19 cellular contexts compared by ENCODE assay signal in the genomic region with DNA sequence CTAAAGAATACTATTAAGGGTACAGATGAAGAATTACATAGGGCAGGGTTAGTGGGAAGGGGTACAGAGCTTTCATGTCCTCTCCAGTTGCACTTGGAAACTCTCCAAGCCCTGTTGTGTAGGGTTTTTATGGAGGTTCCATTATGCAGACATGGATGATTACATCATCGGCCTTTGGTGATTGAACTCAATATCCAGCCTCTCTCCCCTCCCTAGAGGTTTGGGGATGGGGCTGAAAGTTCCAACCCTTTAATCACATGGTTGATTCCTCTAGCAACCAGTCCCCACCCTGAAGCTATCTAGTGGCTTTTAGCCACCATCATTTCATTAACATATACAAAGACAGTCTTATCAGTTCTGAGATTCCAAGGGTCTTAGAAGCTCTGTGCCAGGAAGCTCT.
DNase-seq lines count a peak whose midpoint lies in the region; ATAC-seq and TF ChIP-seq lines count a peak whose summit lies in the region.
"Had no signal": no experiment of that assay in that cellular context is flagged by ENCODE, and none has a peak within 500 bp of the region (broad histone marks: within the 10 kb centered on the region; RNA-seq: fewer than 3 reads in every experiment).

No MANE protein-coding gene starts in this region.

- no peak overlapping the region for H3K4me3 Mint-ChIP-seq in WTC11
- H3K4me3 Mint-ChIP-seq: CD4-positive, alpha-beta T cell had no signal

- no peak overlapping the region for H3K4me3 ChIP-seq in BE2C (ENCODE audit: low read depth, low read length)
- H3K4me3 ChIP-seq: MG63 had no signal

- no peak for TF ChIP-seq CTCF in BE2C (IDR thresholded peaks at IDR 0.05; ENCODE audit: low read depth, low read length)
- no peak for TF ChIP-seq CTCF in WTC11 (IDR thresholded peaks at IDR 0.05)

- H3K27ac Mint-ChIP-seq in WTC11: no peak overlapping the region
- H3K27ac Mint-ChIP-seq: CD4-positive, alpha-beta T cell had no signal

- no peaks in the 10 kb centered on the region for H3K27me3 Mint-ChIP-seq in WTC11 (ENCODE audit: low read depth)

- H3K36me3 ChIP-seq in BE2C: no peaks in the 10 kb centered on the region
- H3K36me3 ChIP-seq: MG63 had no signal

- H3K9me3 ChIP-seq in BE2C: no peaks in the 10 kb centered on the region
- H3K9me3 ChIP-seq: MG63, SK-N-SH had no signal

- POLR2A ChIA-PET in WTC11 (lab: Charles Lee): no interaction called here

- H3K9me3 Mint-ChIP-seq in WTC11: no peaks in the 10 kb centered on the region
- H3K9me3 Mint-ChIP-seq: CD4-positive, alpha-beta T cell had no signal

- H3K4me1 ChIP-seq in BE2C: peaks cover 10% of the 10 kb centered on the region

- H3K27me3 ChIP-seq in BE2C: no peaks in the 10 kb centered on the region
- H3K27me3 ChIP-seq: MG63 had no signal

- DNase-seq in BE2C (peak; percentile 57), DMS153 treated with DMSO at 0.1 percent for 48 hours (lab: John Stamatoyannopoulos, UW; ENCODE audit: unreplicated experiment) (peak; percentile 49), NCI-H128 (lab: John Stamatoyannopoulos, UW; ENCODE audit: unreplicated experiment) (peak; percentile 33), NCI-H748 (lab: John Stamatoyannopoulos, UW; ENCODE audit: unreplicated experiment) (peak; percentile 70), WTC11 (ENCODE audit: low spot score) (no peak)
- no peak for DNase-seq in activated CD8-positive, alpha-beta memory T cell treated with anti-CD3 and anti-CD28 coated beads, Interleukin-2, amount 50 U/mL, for 4 hours
- DNase-seq: CD4-positive, alpha-beta T cell; COR-L47; GDM1; MG63; NCI-H2029 treated with DMSO at 0.1 percent for 48 hours; NCI-H446; NCI-H526; SIG-M5; SK-N-SH; T-helper 2 cell had no signal

- CTCF ChIA-PET in WTC11 (lab: Charles Lee): no interaction called here

- H3K4me1 Mint-ChIP-seq in WTC11: peaks cover 5% of the 10 kb centered on the region

- H3K36me3 Mint-ChIP-seq in WTC11: no peaks in the 10 kb centered on the region; the same call in 1 of the 2 replicates

- ATAC-seq in HG03039 (IDR thresholded peaks at IDR 0.05; ENCODE audit: unreplicated experiment) (no peak), WTC11 (no peak)
- ATAC-seq: HCT116, Panc1 had no signal

TF ChIP-seq in WTC11, 78 proteins besides CTCF, POLR2A, EP300 and RAD21:
- TF ChIP-seq, protein P1, sequence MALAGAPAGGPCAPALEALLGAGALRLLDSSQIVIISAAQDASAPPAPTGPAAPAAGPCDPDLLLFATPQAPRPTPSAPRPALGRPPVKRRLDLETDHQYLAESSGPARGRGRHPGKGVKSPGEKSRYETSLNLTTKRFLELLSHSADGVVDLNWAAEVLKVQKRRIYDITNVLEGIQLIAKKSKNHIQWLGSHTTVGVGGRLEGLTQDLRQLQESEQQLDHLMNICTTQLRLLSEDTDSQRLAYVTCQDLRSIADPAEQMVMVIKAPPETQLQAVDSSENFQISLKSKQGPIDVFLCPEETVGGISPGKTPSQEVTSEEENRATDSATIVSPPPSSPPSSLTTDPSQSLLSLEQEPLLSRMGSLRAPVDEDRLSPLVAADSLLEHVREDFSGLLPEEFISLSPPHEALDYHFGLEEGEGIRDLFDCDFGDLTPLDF (CRISPR knock-in tag; IDR thresholded peaks at IDR 0.05): no peak
- TF ChIP-seq, protein P2, sequence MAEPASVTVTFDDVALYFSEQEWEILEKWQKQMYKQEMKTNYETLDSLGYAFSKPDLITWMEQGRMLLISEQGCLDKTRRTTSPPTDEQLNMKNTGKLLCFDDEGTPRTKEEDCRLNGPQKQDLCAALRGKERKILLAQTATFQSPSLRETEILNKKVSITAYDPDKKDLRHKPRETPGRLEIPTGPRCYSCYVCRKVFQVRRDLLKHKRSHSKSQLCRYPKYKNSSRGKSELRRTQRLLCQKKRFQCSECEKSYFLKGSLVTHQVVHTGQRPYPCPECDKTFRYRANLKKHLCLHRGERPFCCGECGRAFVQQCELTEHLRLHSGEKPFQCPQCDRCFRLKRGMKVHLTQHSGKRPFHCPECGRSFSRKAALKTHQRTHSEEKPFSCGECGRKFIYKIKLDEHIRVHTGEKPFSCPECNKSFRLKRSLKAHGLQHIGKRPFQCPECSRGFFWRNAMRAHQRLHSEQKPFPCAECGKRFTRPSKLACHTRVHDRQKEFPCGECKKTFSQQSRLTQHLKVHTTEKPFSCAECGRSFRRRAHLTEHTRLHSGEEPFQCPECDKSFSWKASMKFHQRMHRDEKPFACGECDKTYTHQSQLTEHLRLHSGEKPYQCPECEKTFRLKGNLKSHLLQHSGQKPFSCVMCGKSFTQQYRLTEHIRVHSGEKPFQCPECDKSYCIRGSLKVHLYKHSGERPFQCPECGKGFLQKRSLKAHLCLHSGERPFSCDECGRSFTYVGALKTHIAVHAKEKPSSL (CRISPR knock-in tag; conservative IDR thresholded peaks at IDR 0.05): no peak
- TF ChIP-seq OVOL2 (CRISPR knock-in tag; IDR thresholded peaks at IDR 0.05; ENCODE audit: borderline replicate concordance) (no peak), ZNF396 (CRISPR knock-in tag; IDR thresholded peaks at IDR 0.05; ENCODE audit: borderline replicate concordance) (no peak), ZNF512 (CRISPR knock-in tag; IDR thresholded peaks at IDR 0.05; ENCODE audit: borderline replicate concordance) (no peak), IRF2 (CRISPR knock-in tag; IDR thresholded peaks at IDR 0.05; ENCODE audit: borderline replicate concordance, low read depth) (no peak), ETV6 (CRISPR knock-in tag; IDR thresholded peaks at IDR 0.05) (no peak), MXD4 (CRISPR knock-in tag; IDR thresholded peaks at IDR 0.05; ENCODE audit: borderline replicate concordance) (no peak), NFE2L1 (CRISPR knock-in tag; IDR thresholded peaks at IDR 0.05) (no peak), NR1H2 (CRISPR knock-in tag; IDR thresholded peaks at IDR 0.05) (no peak)
- TF ChIP-seq, protein P3, sequence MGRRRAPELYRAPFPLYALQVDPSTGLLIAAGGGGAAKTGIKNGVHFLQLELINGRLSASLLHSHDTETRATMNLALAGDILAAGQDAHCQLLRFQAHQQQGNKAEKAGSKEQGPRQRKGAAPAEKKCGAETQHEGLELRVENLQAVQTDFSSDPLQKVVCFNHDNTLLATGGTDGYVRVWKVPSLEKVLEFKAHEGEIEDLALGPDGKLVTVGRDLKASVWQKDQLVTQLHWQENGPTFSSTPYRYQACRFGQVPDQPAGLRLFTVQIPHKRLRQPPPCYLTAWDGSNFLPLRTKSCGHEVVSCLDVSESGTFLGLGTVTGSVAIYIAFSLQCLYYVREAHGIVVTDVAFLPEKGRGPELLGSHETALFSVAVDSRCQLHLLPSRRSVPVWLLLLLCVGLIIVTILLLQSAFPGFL (CRISPR knock-in tag; IDR thresholded peaks at IDR 0.05; ENCODE audit: borderline replicate concordance): no peak
- TF ChIP-seq, protein P4, sequence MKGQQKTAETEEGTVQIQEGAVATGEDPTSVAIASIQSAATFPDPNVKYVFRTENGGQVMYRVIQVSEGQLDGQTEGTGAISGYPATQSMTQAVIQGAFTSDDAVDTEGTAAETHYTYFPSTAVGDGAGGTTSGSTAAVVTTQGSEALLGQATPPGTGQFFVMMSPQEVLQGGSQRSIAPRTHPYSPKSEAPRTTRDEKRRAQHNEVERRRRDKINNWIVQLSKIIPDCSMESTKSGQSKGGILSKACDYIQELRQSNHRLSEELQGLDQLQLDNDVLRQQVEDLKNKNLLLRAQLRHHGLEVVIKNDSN (CRISPR knock-in tag; IDR thresholded peaks at IDR 0.05): no peak
- TF ChIP-seq, protein P5, sequence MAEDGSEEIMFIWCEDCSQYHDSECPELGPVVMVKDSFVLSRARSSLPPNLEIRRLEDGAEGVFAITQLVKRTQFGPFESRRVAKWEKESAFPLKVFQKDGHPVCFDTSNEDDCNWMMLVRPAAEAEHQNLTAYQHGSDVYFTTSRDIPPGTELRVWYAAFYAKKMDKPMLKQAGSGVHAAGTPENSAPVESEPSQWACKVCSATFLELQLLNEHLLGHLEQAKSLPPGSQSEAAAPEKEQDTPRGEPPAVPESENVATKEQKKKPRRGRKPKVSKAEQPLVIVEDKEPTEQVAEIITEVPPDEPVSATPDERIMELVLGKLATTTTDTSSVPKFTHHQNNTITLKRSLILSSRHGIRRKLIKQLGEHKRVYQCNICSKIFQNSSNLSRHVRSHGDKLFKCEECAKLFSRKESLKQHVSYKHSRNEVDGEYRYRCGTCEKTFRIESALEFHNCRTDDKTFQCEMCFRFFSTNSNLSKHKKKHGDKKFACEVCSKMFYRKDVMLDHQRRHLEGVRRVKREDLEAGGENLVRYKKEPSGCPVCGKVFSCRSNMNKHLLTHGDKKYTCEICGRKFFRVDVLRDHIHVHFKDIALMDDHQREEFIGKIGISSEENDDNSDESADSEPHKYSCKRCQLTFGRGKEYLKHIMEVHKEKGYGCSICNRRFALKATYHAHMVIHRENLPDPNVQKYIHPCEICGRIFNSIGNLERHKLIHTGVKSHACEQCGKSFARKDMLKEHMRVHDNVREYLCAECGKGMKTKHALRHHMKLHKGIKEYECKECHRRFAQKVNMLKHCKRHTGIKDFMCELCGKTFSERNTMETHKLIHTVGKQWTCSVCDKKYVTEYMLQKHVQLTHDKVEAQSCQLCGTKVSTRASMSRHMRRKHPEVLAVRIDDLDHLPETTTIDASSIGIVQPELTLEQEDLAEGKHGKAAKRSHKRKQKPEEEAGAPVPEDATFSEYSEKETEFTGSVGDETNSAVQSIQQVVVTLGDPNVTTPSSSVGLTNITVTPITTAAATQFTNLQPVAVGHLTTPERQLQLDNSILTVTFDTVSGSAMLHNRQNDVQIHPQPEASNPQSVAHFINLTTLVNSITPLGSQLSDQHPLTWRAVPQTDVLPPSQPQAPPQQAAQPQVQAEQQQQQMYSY (CRISPR knock-in tag; IDR thresholded peaks at IDR 0.05): no peak

Comparison
In these comparisons a context has a peak if more than half of its experiments do, and no peak if none do; other contexts are left out.
1. DNase-seq: peak in BE2C (single experiment), DMS153 treated with DMSO at 0.1 percent for 48 hours (single experiment), NCI-H128 (single experiment) and NCI-H748 (single experiment); none in WTC11 (single experiment) and activated CD8-positive, alpha-beta memory T cell treated with anti-CD3 and anti-CD28 coated beads, Interleukin-2, amount 50 U/mL, for 4 hours (single experiment).